Comparison of ENCODE assay signal across 16 cellular contexts in genomic region chr12:49280545-49280944, GRCh38. TPM values are rescaled to one million over a fixed set of nuclear protein-coding genes. Genes with fewer than 3 reads are reported as not detected.
"Had no signal": no experiment of that assay in that cellular context is flagged by ENCODE, and none has a peak within 500 bp of the region (broad histone marks: within the 10 kb centered on the region; RNA-seq: fewer than 3 reads in every experiment).

No MANE protein-coding gene starts in this region.

RNA-seq across cellular contexts. Expression of gene PRPH, which starts 14.4 kb away (rescaled TPM):
- total RNA-seq: activated B cell treated with CpG ODN at 0.5 μM for 24 hours; activated CD4-positive, alpha-beta memory T cell treated with anti-CD3 and anti-CD28 coated beads for 36 hours; activated CD8-positive, alpha-beta memory T cell treated with anti-CD3 and anti-CD28 coated beads for 36 hours; activated CD8-positive, alpha-beta T cell treated with anti-CD3 and anti-CD28 coated beads for 36 hours; activated naive CD4-positive, alpha-beta T cell treated with anti-CD3 and anti-CD28 coated beads for 36 hours; activated naive CD4-positive, alpha-beta T cell treated with anti-CD3 and anti-CD28 coated beads, Interleukin-2, amount 50 U/mL, for 72 hours; activated naive CD8-positive, alpha-beta T cell treated with anti-CD3 and anti-CD28 coated beads for 36 hours; activated T-cell treated with anti-CD3 and anti-CD28 coated beads, Interleukin-2, amount 50 U/mL, for 4 hours; activated T-helper 1 cell treated with anti-CD3 and anti-CD28 coated beads, Interleukin-12 subunit alpha, Interleukin-12 subunit beta, Interleukin-2, Interleukin-4 antibody, amounts not matched to agents 30 ng/mL and 10 ng/mL and 1 ng/mL, durations not matched to agents 14 hours and 24 hours and 36 hours; astrocyte had no signal

RNA-seq across cellular contexts. Expression of gene TROAP, which starts 42.5 kb away (rescaled TPM):
- total RNA-seq: body of pancreas, cardiac septum had no signal

RNA-seq across cellular contexts. Expression of gene C1QL4, which starts 56.4 kb away (rescaled TPM):
- total RNA-seq: activated B cell treated with CpG ODN at 0.5 μM for 24 hours; activated CD4-positive, alpha-beta memory T cell treated with anti-CD3 and anti-CD28 coated beads for 36 hours; activated CD4-positive, alpha-beta T cell treated with anti-CD3 and anti-CD28 coated beads, Interleukin-2, amount 10 ng/mL, durations not matched to agents 24 days and 14 days; activated CD8-positive, alpha-beta memory T cell treated with anti-CD3 and anti-CD28 coated beads for 36 hours; activated CD8-positive, alpha-beta T cell treated with anti-CD3 and anti-CD28 coated beads for 36 hours; activated naive CD4-positive, alpha-beta T cell treated with anti-CD3 and anti-CD28 coated beads for 36 hours; activated naive CD4-positive, alpha-beta T cell treated with anti-CD3 and anti-CD28 coated beads, Interleukin-2, amount 50 U/mL, for 72 hours; activated naive CD8-positive, alpha-beta T cell treated with anti-CD3 and anti-CD28 coated beads for 36 hours; activated T-cell treated with anti-CD3 and anti-CD28 coated beads, Interleukin-2, amount 50 U/mL, for 4 hours; activated T-helper 1 cell treated with anti-CD3 and anti-CD28 coated beads, Interleukin-12 subunit alpha, Interleukin-12 subunit beta, Interleukin-2, Interleukin-4 antibody, amounts not matched to agents 30 ng/mL and 10 ng/mL and 1 ng/mL, durations not matched to agents 14 hours and 24 hours and 36 hours; activated T-helper 17 cell treated with anti-CD3 and anti-CD28 coated beads, Interleukin-2, amount 50 U/mL, for 72 hours; aorta; body of pancreas; cardiac septum had no signal
- polyA plus RNA-seq: adrenal gland, aorta had no signal
